Comparison of ENCODE assay signal across 29 cellular contexts in genomic region chrX:113539599-113540356, GRCh38.
"Had no signal": no experiment of that assay in that cellular context is flagged by ENCODE, and none has a peak within 500 bp of the region (broad histone marks: within the 10 kb centered on the region; RNA-seq: fewer than 3 reads in every experiment).

No MANE protein-coding gene starts in this region.

- H3K4me3 Mint-ChIP-seq: activated CD4-positive, alpha-beta T cell treated with anti-CD3 and anti-CD28 coated beads for 36 hours; activated CD4-positive, alpha-beta T cell treated with anti-CD3 and anti-CD28 coated beads, Interleukin-2, amount 10 ng/mL, durations not matched to agents 7 days and 5 days; activated CD8-positive, alpha-beta T cell treated with anti-CD3 and anti-CD28 coated beads, Interleukin-2, amount 10 ng/mL, durations not matched to agents 7 days and 5 days; activated naive CD4-positive, alpha-beta T cell treated with anti-CD3 and anti-CD28 coated beads, Interleukin-2, amount 50 U/mL, for 24 hours; activated T-cell treated with anti-CD3 and anti-CD28 coated beads, Interleukin-2, amount 50 U/mL, for 24 hours had no signal

- H3K27ac Mint-ChIP-seq: activated CD4-positive, alpha-beta T cell treated with anti-CD3 and anti-CD28 coated beads for 36 hours; activated CD4-positive, alpha-beta T cell treated with anti-CD3 and anti-CD28 coated beads, Interleukin-2, amount 10 ng/mL, durations not matched to agents 7 days and 5 days; activated CD8-positive, alpha-beta T cell treated with anti-CD3 and anti-CD28 coated beads, Interleukin-2, amount 10 ng/mL, durations not matched to agents 7 days and 5 days; activated naive CD4-positive, alpha-beta T cell treated with anti-CD3 and anti-CD28 coated beads, Interleukin-2, amount 50 U/mL, for 24 hours; activated T-cell treated with anti-CD3 and anti-CD28 coated beads, Interleukin-2, amount 50 U/mL, for 24 hours; activated T-helper 2 cell treated with anti-CD3 and anti-CD28 coated beads, Interferon-gamma antibody, Interleukin-2, Interleukin-4, amounts not matched to agents 10 μg/mL and 5 μg/mL and 100 μg/mL, durations not matched to agents 14 hours and 24 hours and 36 hours had no signal

- H3K36me3 ChIP-seq: cardiac muscle cell had no signal

- H3K27ac ChIP-seq: cardiac muscle cell, PC-9, RWPE1 had no signal

- DNase-seq: activated CD4-positive, alpha-beta T cell treated with anti-CD3 and anti-CD28 coated beads for 36 hours; activated CD4-positive, alpha-beta T cell treated with anti-CD3 and anti-CD28 coated beads, Interleukin-2, amount 10 ng/mL, durations not matched to agents 7 days and 5 days; activated CD4-positive, alpha-beta T cell treated with anti-CD3 and anti-CD28 coated beads, Interleukin-2, amount 50 U/mL, for 48 hours; activated CD8-positive, alpha-beta T cell treated with anti-CD3 and anti-CD28 coated beads, Interleukin-2, amount 10 ng/mL, durations not matched to agents 7 days and 5 days; activated gamma-delta T cell; activated naive CD4-positive, alpha-beta T cell treated with Interleukin-2 at 50 U/mL for 16 hours; activated T-cell treated with anti-CD3 and anti-CD28 coated beads, Interleukin-2, amount 50 U/mL, for 24 hours; aorta; NCI-H1092 treated with DMSO at 0.1 percent for 48 hours; NCI-H1417; NCI-H146; NCI-H187; NCI-H2029 treated with DMSO at 0.1 percent for 48 hours; NCI-H2107; NCI-H2171; NCI-H510A; NCI-H526; NCI-H748 treated with DMSO at 0.1 percent for 48 hours; NK-92 treated with Interleukin-12 subunit alpha and Interleukin-12 subunit beta, amount 100 ng/mL, for 24 hours; PC-9; SIG-M5; T-helper 1 cell had no signal

- H3K36me3 Mint-ChIP-seq: activated naive CD4-positive, alpha-beta T cell treated with anti-CD3 and anti-CD28 coated beads, Interleukin-2, amount 50 U/mL, for 24 hours had no signal

- H3K4me3 ChIP-seq: cardiac muscle cell, PC-9 had no signal

- H3K27me3 ChIP-seq: cardiac muscle cell had no signal

- H3K9me3 Mint-ChIP-seq: activated CD4-positive, alpha-beta T cell treated with anti-CD3 and anti-CD28 coated beads, Interleukin-2, amount 10 ng/mL, durations not matched to agents 7 days and 5 days; activated naive CD4-positive, alpha-beta T cell treated with anti-CD3 and anti-CD28 coated beads, Interleukin-2, amount 50 U/mL, for 24 hours; activated T-cell treated with anti-CD3 and anti-CD28 coated beads, Interleukin-2, amount 50 U/mL, for 24 hours had no signal

- ATAC-seq: activated CD4-positive, alpha-beta T cell treated with anti-CD3 and anti-CD28 coated beads for 36 hours; activated CD4-positive, CD25-positive, alpha-beta regulatory T cell treated with anti-CD3 and anti-CD28 coated beads, Interleukin-2, amount 50 U/mL, for 24 hours; activated CD8-positive, alpha-beta T cell treated with anti-CD3 and anti-CD28 coated beads, Interleukin-2, amount 10 ng/mL, durations not matched to agents 7 days and 5 days; Right ventricle myocardium inferior; SK-N-SH treated with all-trans-retinoic acid at 6 μM for 48 hours had no signal

- H3K4me1 Mint-ChIP-seq: activated CD4-positive, alpha-beta T cell treated with anti-CD3 and anti-CD28 coated beads for 36 hours; activated CD4-positive, alpha-beta T cell treated with anti-CD3 and anti-CD28 coated beads, Interleukin-2, amount 10 ng/mL, durations not matched to agents 7 days and 5 days; activated naive CD4-positive, alpha-beta T cell treated with anti-CD3 and anti-CD28 coated beads, Interleukin-2, amount 50 U/mL, for 24 hours had no signal

- H3K27me3 Mint-ChIP-seq: activated CD4-positive, alpha-beta T cell treated with anti-CD3 and anti-CD28 coated beads for 36 hours; activated CD4-positive, alpha-beta T cell treated with anti-CD3 and anti-CD28 coated beads, Interleukin-2, amount 10 ng/mL, durations not matched to agents 7 days and 5 days; activated naive CD4-positive, alpha-beta T cell treated with anti-CD3 and anti-CD28 coated beads, Interleukin-2, amount 50 U/mL, for 24 hours; activated T-cell treated with anti-CD3 and anti-CD28 coated beads, Interleukin-2, amount 50 U/mL, for 24 hours had no signal
